9 cellular contexts compared by ENCODE assay signal in the genomic region with DNA sequence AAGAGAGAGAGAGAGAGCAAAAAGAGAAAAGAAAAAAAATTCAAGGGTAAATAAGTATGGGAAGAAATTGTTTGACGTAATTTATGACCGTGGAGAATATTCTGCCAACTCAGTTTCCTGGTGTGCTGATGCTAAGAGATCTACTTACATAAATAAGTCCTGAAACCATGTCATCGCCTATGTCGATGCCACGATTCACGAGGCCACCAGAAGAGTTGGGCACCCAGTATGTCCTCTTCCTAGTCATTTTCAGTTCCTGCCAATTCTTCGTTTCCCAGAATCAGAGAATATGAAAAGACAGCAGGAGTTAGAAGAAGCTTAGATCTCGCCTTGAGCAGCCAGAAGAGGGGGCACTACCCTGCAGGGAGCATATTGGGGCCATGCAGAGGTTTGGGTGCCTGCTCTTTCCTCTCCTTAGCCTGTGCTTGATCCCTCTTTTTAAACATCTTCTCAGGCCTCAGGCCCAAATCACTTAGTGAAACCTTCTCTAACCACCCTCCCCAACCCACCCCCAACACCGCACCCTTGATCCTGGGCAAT. TPM values are rescaled to one million over a fixed set of nuclear protein-coding genes. Genes with fewer than 3 reads are reported as not detected.
DNase-seq lines count a peak whose midpoint lies in the region; ATAC-seq and TF ChIP-seq lines count a peak whose summit lies in the region.
"Had no signal": no experiment of that assay in that cellular context is flagged by ENCODE, and none has a peak within 500 bp of the region (broad histone marks: within the 10 kb centered on the region; RNA-seq: fewer than 3 reads in every experiment).

No MANE protein-coding gene starts in this region.

- H3K36me3 ChIP-seq in kidney epithelial cell (ENCODE audit: control insufficient read depth, insufficient read depth, low read length) = no peaks in the 10 kb centered on the region

- peak; percentile 48 for TF ChIP-seq CTCF in kidney epithelial cell (IDR thresholded peaks at IDR 0.05; ENCODE audit: insufficient read depth, low read length, poor library complexity, severe bottlenecking)

- DNase-seq in ELR (ENCODE audit: low read depth) (peak; percentile 55), NCI-H1694 treated with DMSO at 0.1 percent for 48 hours (lab: John Stamatoyannopoulos, UW) (peak; percentile 1), kidney epithelial cell (ENCODE audit: low read depth) (no peak), dedifferentiated amniotic fluid mesenchymal stem cell (ENCODE audit: extremely low spot score) (no peak), GOT3 (lab: John Stamatoyannopoulos, UW) (no peak), NCI-H1092 (lab: John Stamatoyannopoulos, UW) (no peak)
- peak; percentile 23 for DNase-seq in activated naive CD4-positive, alpha-beta T cell treated with anti-CD3 and anti-CD28 coated beads, Interleukin-2, amount 50 U/mL, for 16 hours
- DNase-seq: naive B cell had no signal

- H3K4me3 ChIP-seq in kidney epithelial cell (ENCODE audit: low read depth, low read length) = no peak overlapping the region

- H3K27me3 ChIP-seq in kidney epithelial cell (ENCODE audit: control insufficient read depth, insufficient read depth, low read length) = no peaks in the 10 kb centered on the region

- ATAC-seq in GM21723 (IDR thresholded peaks at IDR 0.05; ENCODE audit: unreplicated experiment) = peak; percentile 69

RNA-seq across cellular contexts. Expression of a gene that starts 12.4 kb away (rescaled TPM):
- total RNA-seq in kidney epithelial cell = 29.1 and 36.2 TPM in 2 replicates

RNA-seq across cellular contexts. Expression of a gene that starts 15.6 kb away (rescaled TPM):
- not detected in 2 replicates for total RNA-seq in kidney epithelial cell

Comparison
In these comparisons a context has a peak if more than half of its experiments do, and no peak if none do; other contexts are left out.
1. DNase-seq: peak in ELR (single experiment), NCI-H1694 treated with DMSO at 0.1 percent for 48 hours (single experiment) and activated naive CD4-positive, alpha-beta T cell treated with anti-CD3 and anti-CD28 coated beads, Interleukin-2, amount 50 U/mL, for 16 hours (single experiment); none in kidney epithelial cell (single experiment), dedifferentiated amniotic fluid mesenchymal stem cell (single experiment), GOT3 (single experiment) and NCI-H1092 (single experiment).